Comparison of ENCODE assay signal across 1 cellular context in the genomic region with DNA sequence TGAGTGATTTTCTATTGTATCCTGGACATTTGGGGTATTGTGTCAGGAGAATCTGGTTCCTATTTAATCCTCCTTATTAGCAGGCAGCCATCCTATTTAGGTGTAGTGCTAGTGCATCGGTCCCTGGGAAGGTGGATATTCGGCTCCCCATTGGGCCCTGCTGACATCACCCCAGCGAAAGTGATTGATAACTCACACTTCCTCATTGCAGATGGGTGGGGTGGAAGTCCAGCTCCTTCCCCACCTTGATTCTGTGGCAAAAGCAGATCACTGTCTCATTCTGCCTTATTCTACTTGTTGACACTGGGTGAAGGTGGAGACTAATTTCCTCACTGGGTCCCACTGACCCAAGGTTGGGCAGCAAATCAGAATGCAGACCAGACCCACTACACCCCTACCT.
A peak's percentile ranks its signal among the peaks of the same experiment; 100 is the strongest.
TF ChIP-seq lines count a peak whose summit lies in the region.

No MANE protein-coding gene starts in this region.

TF ChIP-seq in GM12878, 131 proteins besides CTCF, POLR2A, EP300 and RAD21:
- TF ChIP-seq, protein P1, sequence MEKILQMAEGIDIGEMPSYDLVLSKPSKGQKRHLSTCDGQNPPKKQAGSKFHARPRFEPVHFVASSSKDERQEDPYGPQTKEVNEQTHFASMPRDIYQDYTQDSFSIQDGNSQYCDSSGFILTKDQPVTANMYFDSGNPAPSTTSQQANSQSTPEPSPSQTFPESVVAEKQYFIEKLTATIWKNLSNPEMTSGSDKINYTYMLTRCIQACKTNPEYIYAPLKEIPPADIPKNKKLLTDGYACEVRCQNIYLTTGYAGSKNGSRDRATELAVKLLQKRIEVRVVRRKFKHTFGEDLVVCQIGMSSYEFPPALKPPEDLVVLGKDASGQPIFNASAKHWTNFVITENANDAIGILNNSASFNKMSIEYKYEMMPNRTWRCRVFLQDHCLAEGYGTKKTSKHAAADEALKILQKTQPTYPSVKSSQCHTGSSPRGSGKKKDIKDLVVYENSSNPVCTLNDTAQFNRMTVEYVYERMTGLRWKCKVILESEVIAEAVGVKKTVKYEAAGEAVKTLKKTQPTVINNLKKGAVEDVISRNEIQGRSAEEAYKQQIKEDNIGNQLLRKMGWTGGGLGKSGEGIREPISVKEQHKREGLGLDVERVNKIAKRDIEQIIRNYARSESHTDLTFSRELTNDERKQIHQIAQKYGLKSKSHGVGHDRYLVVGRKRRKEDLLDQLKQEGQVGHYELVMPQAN (conservative IDR thresholded peaks at IDR 0.05) = no peak
- TF ChIP-seq STAT3 (IDR thresholded peaks at IDR 0.05; ENCODE audit: low read depth, low read length) = no peak
- TF ChIP-seq ASH2L (IDR thresholded peaks at IDR 0.05; ENCODE audit: borderline replicate concordance, low read depth) = no peak
- peak; percentile 49; the same call in 1 of the 2 replicates for TF ChIP-seq SPI1 (IDR thresholded peaks at IDR 0.05; ENCODE audit: borderline replicate concordance, insufficient read depth, low read depth, low read length)
- TF ChIP-seq POU2F2 (IDR thresholded peaks at IDR 0.05; ENCODE audit: borderline replicate concordance, low read depth, low read length) = no peak
